ENCODE assay signal across 1 cellular context in the genomic region with DNA sequence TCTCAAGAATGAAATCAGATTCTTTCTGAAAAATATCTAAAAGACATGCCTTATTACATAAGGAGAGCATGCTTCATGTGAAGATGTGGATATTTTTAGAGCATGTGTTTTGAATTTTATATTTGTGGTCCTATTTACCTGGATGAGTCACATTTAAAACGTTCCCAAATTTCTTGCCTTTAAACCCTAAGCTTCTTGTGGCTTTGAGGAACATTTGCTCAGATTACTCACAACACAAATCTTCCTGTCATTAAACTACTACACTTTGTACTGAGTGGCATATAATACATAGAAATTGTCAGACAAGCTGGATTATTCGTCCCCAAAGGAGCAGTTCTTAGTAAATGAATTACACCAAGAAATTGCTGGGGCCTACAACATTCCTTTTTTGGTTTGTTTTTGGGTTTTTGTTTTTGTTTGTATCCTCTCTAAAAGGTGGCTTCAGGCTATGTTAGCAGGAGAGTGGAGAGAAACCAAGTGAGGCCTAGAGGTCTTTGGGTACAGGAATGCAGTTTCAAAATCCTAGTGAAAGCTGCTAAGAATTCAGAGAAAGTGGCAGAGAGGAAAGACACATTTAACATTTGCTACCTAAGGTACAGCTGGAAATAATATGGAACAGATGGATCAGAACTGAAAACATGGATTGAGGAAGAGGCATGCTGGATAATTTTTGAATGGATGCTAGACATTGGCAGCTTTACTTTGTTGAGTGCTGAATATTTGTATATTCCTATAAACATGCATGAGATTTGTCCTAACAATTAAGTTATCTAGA.
TF ChIP-seq lines count a peak whose summit lies in the region.

No MANE protein-coding gene starts in this region.

TF ChIP-seq in IMR-90, 13 proteins besides CTCF, POLR2A, EP300 and RAD21 (continued from another document):
- no peak for TF ChIP-seq BHLHE40 (IDR thresholded peaks at IDR 0.05; ENCODE audit: low read depth, low read length)
